ENCODE assay signal across 8 cellular contexts in the genomic region with DNA sequence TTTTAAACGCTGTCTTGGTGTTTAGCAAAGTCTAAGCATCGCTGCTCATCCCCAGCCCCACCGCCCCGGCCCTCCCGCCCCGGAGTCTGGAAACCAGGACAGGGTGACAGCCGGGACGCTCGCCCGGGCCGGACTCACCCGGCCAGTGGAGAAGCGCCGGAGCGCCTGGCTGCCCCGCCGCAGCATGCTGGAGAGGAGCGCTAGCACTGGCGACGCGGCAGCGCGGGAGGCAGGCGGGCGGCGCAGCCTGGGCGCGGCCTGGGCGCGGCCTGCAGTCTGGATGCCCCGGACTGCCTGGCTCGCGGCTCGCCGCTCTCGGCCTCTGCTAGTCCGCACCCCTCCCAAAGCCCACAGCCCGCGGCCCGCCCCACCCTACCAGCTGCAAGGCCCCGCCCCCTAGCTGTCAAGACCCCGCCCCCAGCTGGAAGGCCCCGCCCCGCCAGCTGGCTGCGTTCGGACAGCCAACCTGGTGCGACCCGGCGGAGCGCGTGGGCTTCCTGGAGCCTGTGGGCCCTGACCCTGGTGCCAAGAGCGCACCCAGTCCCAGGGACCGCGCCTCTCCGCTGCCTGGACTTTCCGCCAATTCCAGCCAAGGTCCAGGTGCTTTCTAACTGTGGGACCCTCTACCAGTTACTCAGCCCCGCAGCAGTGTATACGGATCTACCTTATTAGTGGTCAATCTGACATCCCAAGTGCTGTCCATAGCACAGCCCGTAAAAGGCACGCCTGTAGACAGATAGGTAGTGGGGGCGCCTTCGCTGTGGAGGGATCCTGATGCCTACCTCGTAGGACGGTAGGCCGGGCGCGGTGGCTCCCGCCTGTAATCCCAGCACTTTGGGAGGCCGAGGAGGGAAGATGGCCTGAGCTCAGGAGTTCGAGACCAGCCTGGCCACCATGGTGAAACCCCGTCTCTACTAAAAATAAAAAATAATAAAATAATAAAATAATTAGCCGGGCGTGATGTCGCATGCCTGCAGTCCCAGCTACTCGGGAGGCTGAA. TPM values are rescaled to one million over a fixed set of nuclear protein-coding genes. Genes with fewer than 3 reads are reported as not detected.
DNase-seq lines count a peak whose midpoint lies in the region; ATAC-seq, FAIRE-seq and TF ChIP-seq lines count a peak whose summit lies in the region.

A gene (minus strand): TSS at position 208 of the 1,000 bp plus-strand sequence. CDS start 22 bp downstream, at position 186.

- POLR2A ChIA-PET in GM12878 (lab: Charles Lee) = no interaction called here

- peaks cover 7% of the 10 kb centered on the region for H3K4me1 ChIP-seq in GM12878 (ENCODE audit: control insufficient read depth, insufficient read depth, low read length)

- no peaks in the 10 kb centered on the region for H4K20me1 ChIP-seq in GM12878 (ENCODE audit: control insufficient read depth, insufficient read depth)

- BruUV-seq in GM12878 (replicated peaks; lab: Mats Ljungman, UMichigan) = no TSS peak

- H3K9me3 ChIP-seq in GM12878 (replicated peaks; ENCODE audit: control insufficient read depth, insufficient read depth, low read length) = no peaks in the 10 kb centered on the region

- SMC1A ChIA-PET in GM12878 (lab: Charles Lee; ENCODE audit: uncharacterized antibody, unreplicated experiment) = no interaction called here

- H3K4me2 ChIP-seq in GM12878 (ENCODE audit: control insufficient read depth, insufficient read depth) = peak within 1 kb of the TSS; percentile 77

- intact Hi-C loops in GM12878 (cut with micrococcal nuclease; ENCODE audit: unreplicated experiment) = no loop called here

- peak within 1 kb of the TSS; percentile 86 for H2AFZ ChIP-seq in GM12878 (ENCODE audit: control insufficient read depth, low read depth, low read length)

- ATAC-seq in GM18909 (IDR thresholded peaks at IDR 0.05; ENCODE audit: poor library complexity, unreplicated experiment) (peak; percentile 85), HG03571 (IDR thresholded peaks at IDR 0.05; ENCODE audit: unreplicated experiment) (peak; percentile 61), GM12878 (peak; percentile 70)

- H3K27ac ChIP-seq in GM12878 (ENCODE audit: control insufficient read depth, insufficient read depth) = peak within 1 kb of the TSS; percentile 25; the same call in 1 of the 2 replicates

- peak within 1 kb of the TSS; percentile 72 for H3K9ac ChIP-seq in GM12878 (ENCODE audit: control insufficient read depth, insufficient read depth, low read length)

- TF ChIP-seq CTCF in GM12878 (IDR thresholded peaks at IDR 0.05 in 2 of 3, conservative IDR thresholded peaks at IDR 0.05 in 1 of 3; ENCODE audit: control insufficient read depth in 2 of 3, extremely low read depth in 1 of 3, insufficient read depth in 1 of 3, low read depth in 3 of 3, low read length in 3 of 3) = no peak
- no peak for TF ChIP-seq CTCF in retinal pigment epithelial cell (conservative IDR thresholded peaks at IDR 0.05; ENCODE audit: low read depth, low read length)

- in situ Hi-C loops in GM12878 (cut with MboI) = no loop called here

- no peaks in the 10 kb centered on the region; a peak in 1 of 4 replicates for H3K27me3 ChIP-seq in GM12878 (replicated peaks in 1 of 2; ENCODE audit: control insufficient read depth in 2 of 2, insufficient read depth in 2 of 2, low read length in 1 of 2)

- WGBS in GM12878 (ENCODE audit: insufficient coverage, insufficient replicate concordance, low lambda C conversion rate, missing lambda C conversion rate) = 53% methylated on average over 54 of the region's 75 CpGs

- no peaks in the 10 kb centered on the region for H3K36me3 ChIP-seq in GM12878 (ENCODE audit: control insufficient read depth in 2 of 2, insufficient read depth in 2 of 2, low read length in 1 of 2)

- CTCF ChIA-PET in GM12878 (lab: Yijun Ruan, JAX) = interaction anchor here (0.8 kb wide), 1 partner anchor 14 kb away, joined by 3 read pairs; no protein-coding TSS in a partner anchor

- RAD21 ChIA-PET in GM12878 (lab: Charles Lee; ENCODE audit: unreplicated experiment) = interaction anchor here (1.0 kb wide), 1 partner anchor 30 kb away, joined by 3 read pairs; no protein-coding TSS in a partner anchor

- peak; percentile 95 for DNase-seq in AG08396 (ENCODE audit: low spot score)
- DNase-seq in T follicular helper cell (ENCODE audit: low read depth) = peak; percentile 12
- no peak for DNase-seq in GM12878 (ENCODE audit: low read depth, low spot score)
- DNase-seq in hypothalamus (lab: John Stamatoyannopoulos, UW) = peak in 49 of 51 donors; percentile 11 to 88 (median 60)
- no peak for DNase-seq in retinal pigment epithelial cell (ENCODE audit: low read depth)
- DNase-seq in NK-92 treated with Interleukin-12 subunit alpha and Interleukin-12 subunit beta, amount 100 ng/mL, for 24 hours (lab: John Stamatoyannopoulos, UW) = no peak

- H3K79me2 ChIP-seq in GM12878 (ENCODE audit: control insufficient read depth, insufficient read depth, low read length) = no peaks in the 10 kb centered on the region; the same call in 1 of the 2 replicates

- no peak for FAIRE-seq in GM12878 (lab: Jason Lieb, UNC)

- peak within 1 kb of the TSS; percentile 81 for H3K4me3 ChIP-seq in GM12878
- H3K4me3 ChIP-seq in retinal pigment epithelial cell (ENCODE audit: low read length) = peak within 1 kb of the TSS; percentile 54

- no peak for TF ChIP-seq RAD21 in GM12878 (IDR thresholded peaks at IDR 0.05; ENCODE audit: insufficient read depth, low read depth, low read length)

- peak; percentile 78 for TF ChIP-seq POLR2A in GM12878 (IDR thresholded peaks at IDR 0.05; ENCODE audit: low read depth, low read length)

- no peak for TF ChIP-seq EP300 in GM12878 (IDR thresholded peaks at IDR 0.05; ENCODE audit: borderline replicate concordance in 1 of 2, control insufficient read depth in 1 of 2, low read depth in 2 of 2, low read length in 2 of 2)

TF ChIP-seq in GM12878, 131 proteins besides CTCF, POLR2A, EP300 and RAD21:
- TF ChIP-seq CREM (IDR thresholded peaks at IDR 0.05; ENCODE audit: low read depth) (no peak), MYC (IDR thresholded peaks at IDR 0.05; ENCODE audit: insufficient read depth, insufficient read length, insufficient replicate concordance, low read length, severe bottlenecking) (no peak), POLR2AphosphoS2 (IDR thresholded peaks at IDR 0.05; ENCODE audit: low read depth, low read length) (no peak), PAX8 (IDR thresholded peaks at IDR 0.05) (no peak), TCF3 (IDR thresholded peaks at IDR 0.05; ENCODE audit: borderline replicate concordance, insufficient read depth, low read depth, low read length) (peak; percentile 59; the same call in 1 of the 2 replicates)
- TF ChIP-seq, protein P1, sequence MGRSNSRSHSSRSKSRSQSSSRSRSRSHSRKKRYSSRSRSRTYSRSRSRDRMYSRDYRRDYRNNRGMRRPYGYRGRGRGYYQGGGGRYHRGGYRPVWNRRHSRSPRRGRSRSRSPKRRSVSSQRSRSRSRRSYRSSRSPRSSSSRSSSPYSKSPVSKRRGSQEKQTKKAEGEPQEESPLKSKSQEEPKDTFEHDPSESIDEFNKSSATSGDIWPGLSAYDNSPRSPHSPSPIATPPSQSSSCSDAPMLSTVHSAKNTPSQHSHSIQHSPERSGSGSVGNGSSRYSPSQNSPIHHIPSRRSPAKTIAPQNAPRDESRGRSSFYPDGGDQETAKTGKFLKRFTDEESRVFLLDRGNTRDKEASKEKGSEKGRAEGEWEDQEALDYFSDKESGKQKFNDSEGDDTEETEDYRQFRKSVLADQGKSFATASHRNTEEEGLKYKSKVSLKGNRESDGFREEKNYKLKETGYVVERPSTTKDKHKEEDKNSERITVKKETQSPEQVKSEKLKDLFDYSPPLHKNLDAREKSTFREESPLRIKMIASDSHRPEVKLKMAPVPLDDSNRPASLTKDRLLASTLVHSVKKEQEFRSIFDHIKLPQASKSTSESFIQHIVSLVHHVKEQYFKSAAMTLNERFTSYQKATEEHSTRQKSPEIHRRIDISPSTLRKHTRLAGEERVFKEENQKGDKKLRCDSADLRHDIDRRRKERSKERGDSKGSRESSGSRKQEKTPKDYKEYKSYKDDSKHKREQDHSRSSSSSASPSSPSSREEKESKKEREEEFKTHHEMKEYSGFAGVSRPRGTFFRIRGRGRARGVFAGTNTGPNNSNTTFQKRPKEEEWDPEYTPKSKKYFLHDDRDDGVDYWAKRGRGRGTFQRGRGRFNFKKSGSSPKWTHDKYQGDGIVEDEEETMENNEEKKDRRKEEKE (IDR thresholded peaks at IDR 0.05) = no peak

RNA-seq across cellular contexts. Expression of the gene that starts here (rescaled TPM):
- total RNA-seq in GM12878 (2013; cell fraction: nucleolus; rRNA removed) = 0.06 and 0.20 TPM in 2 replicates
- total RNA-seq in GM12878 (2014; rRNA removed) (6.6 and 6.7 TPM in 2 replicates), GM12878 (2014; rRNA removed; fragmentation: Illumina TruSeq; extraction: Trizol) (6.5 and 6.9 TPM in 2 replicates), GM12878 (2021) (12.0 and 13.2 TPM in 2 replicates)
- polyA plus RNA-seq in GM12878 (2011; ENCODE audit: low read depth) = 6.5 TPM
- polyA plus RNA-seq in GM12878 (2011; rRNA removed) (0.15 and 0.45 TPM in 2 replicates), GM12878 (2014; fragmentation: Illumina TruSeq; extraction: Trizol) (13.7 and 18.9 TPM in 2 replicates), GM12878 (2014; fragmentation: Nextera tagmentation; extraction: Ambion mirVana) (1 to 10 TPM; 1.8 to 2.1 TPM), GM12878 (2014; rRNA removed) (7.8 and 10.7 TPM in 2 replicates), GM12878 (2016; fragmentation: Nextera tagmentation; extraction: Ambion mirVana) (10 to 100 TPM; 10.4 to 10.6 TPM)
- polyA plus RNA-seq in GM12878 (2011; cell fraction: cytosol; rRNA removed) = 0.05 and 0.06 TPM in 2 replicates
- polyA plus RNA-seq in GM12878 (2011; cell fraction: nucleus; rRNA removed) = 0.27 and 0.31 TPM in 2 replicates
- polyA plus RNA-seq in GM12878 (2012) = 6.2 and 8.3 TPM in 2 replicates
- polyA minus RNA-seq in GM12878 (2011; rRNA and poly(A)+ RNA removed) = 0.10 and 0.80 TPM in 2 replicates
- polyA minus RNA-seq in GM12878 (2011; cell fraction: cytosol; rRNA and poly(A)+ RNA removed) = not detected in 2 replicates
- polyA minus RNA-seq in GM12878 (2011; cell fraction: nucleus; rRNA and poly(A)+ RNA removed) = 0.10 and 0.12 TPM in 2 replicates

Comparison
In these comparisons a context has a peak if more than half of its experiments do, and no peak if none do; other contexts are left out.
1. DNase-seq: peak in AG08396 (single experiment), T follicular helper cell (single experiment) and hypothalamus (49 of 51); none in GM12878 (single experiment), retinal pigment epithelial cell (single experiment) and NK-92 treated with Interleukin-12 subunit alpha and Interleukin-12 subunit beta, amount 100 ng/mL, for 24 hours (single experiment).
2. Peak in every context shown above with its lines, with median percentiles within 50 percentile points of each other: ATAC-seq.